19 cellular contexts compared by ENCODE assay signal in genomic region chr4:111066887-111067286, GRCh38.
DNase-seq lines count a peak whose midpoint lies in the region; ATAC-seq and TF ChIP-seq lines count a peak whose summit lies in the region.
"Had no signal": no experiment of that assay in that cellular context is flagged by ENCODE, and none has a peak within 500 bp of the region (broad histone marks: within the 10 kb centered on the region; RNA-seq: fewer than 3 reads in every experiment).

No MANE protein-coding gene starts in this region.

- H3K9me3 Mint-ChIP-seq in endodermal cell (no peaks in the 10 kb centered on the region), mesothelial cell of epicardium (no peaks in the 10 kb centered on the region), endothelial cell (ENCODE audit: unreplicated experiment) (no peaks in the 10 kb centered on the region)
- H3K9me3 Mint-ChIP-seq in natural killer cell treated with Interleukin-12 subunit alpha and Interleukin-12 subunit beta and Interleukin-15 and Interleukin-18, amount 100 ng/mL, for 72 hours, result no peaks in the 10 kb centered on the region
- H3K9me3 Mint-ChIP-seq: activated CD4-positive, alpha-beta T cell treated with anti-CD3 and anti-CD28 coated beads, Interleukin-2, amount 10 ng/mL, durations not matched to agents 24 days and 14 days; activated naive CD8-positive, alpha-beta T cell treated with anti-CD3 and anti-CD28 coated beads for 36 hours had no signal

- no peaks in the 10 kb centered on the region for H3K9me3 ChIP-seq in endodermal cell (ENCODE audit: control insufficient read depth, low read length)
- no peaks in the 10 kb centered on the region for H3K9me3 ChIP-seq in spleen
- no peaks in the 10 kb centered on the region for H3K9me3 ChIP-seq in MM.1S (replicated peaks; ENCODE audit: insufficient read depth, low read length)
- H3K9me3 ChIP-seq: psoas muscle had no signal

- H3K36me3 Mint-ChIP-seq in endodermal cell (ENCODE audit: low read depth), result no peaks in the 10 kb centered on the region
- no peaks in the 10 kb centered on the region for H3K36me3 Mint-ChIP-seq in mesothelial cell of epicardium
- no peaks in the 10 kb centered on the region for H3K36me3 Mint-ChIP-seq in endothelial cell (ENCODE audit: low read depth, unreplicated experiment)
- H3K36me3 Mint-ChIP-seq in natural killer cell treated with Interleukin-12 subunit alpha and Interleukin-12 subunit beta and Interleukin-15 and Interleukin-18, amount 100 ng/mL, for 72 hours, result no peaks in the 10 kb centered on the region
- H3K36me3 Mint-ChIP-seq: activated naive CD8-positive, alpha-beta T cell treated with anti-CD3 and anti-CD28 coated beads for 36 hours had no signal

- no peaks in the 10 kb centered on the region for H3K27me3 Mint-ChIP-seq in endodermal cell (ENCODE audit: insufficient read depth)
- H3K27me3 Mint-ChIP-seq in mesothelial cell of epicardium (ENCODE audit: low read depth), result no peaks in the 10 kb centered on the region
- H3K27me3 Mint-ChIP-seq in endothelial cell (ENCODE audit: unreplicated experiment), result peaks cover 1% of the 10 kb centered on the region
- H3K27me3 Mint-ChIP-seq in natural killer cell treated with Interleukin-12 subunit alpha and Interleukin-12 subunit beta and Interleukin-15 and Interleukin-18, amount 100 ng/mL, for 72 hours, result no peaks in the 10 kb centered on the region
- H3K27me3 Mint-ChIP-seq: activated CD4-positive, alpha-beta T cell treated with anti-CD3 and anti-CD28 coated beads, Interleukin-2, amount 10 ng/mL, durations not matched to agents 24 days and 14 days; activated naive CD8-positive, alpha-beta T cell treated with anti-CD3 and anti-CD28 coated beads for 36 hours; central memory CD8-positive, alpha-beta T cell had no signal

- H3K9ac ChIP-seq in endodermal cell (ENCODE audit: extremely low read depth, low read length, poor library complexity, severe bottlenecking), result no peak overlapping the region
- H3K9ac ChIP-seq in MM.1S (ENCODE audit: low read length), result no peak overlapping the region

- H3K4me1 Mint-ChIP-seq in endodermal cell (peaks cover 10% of the 10 kb centered on the region), mesothelial cell of epicardium (peaks cover 16% of the 10 kb centered on the region), endothelial cell (ENCODE audit: unreplicated experiment) (no peaks in the 10 kb centered on the region)
- H3K4me1 Mint-ChIP-seq in natural killer cell treated with Interleukin-12 subunit alpha and Interleukin-12 subunit beta and Interleukin-15 and Interleukin-18, amount 100 ng/mL, for 72 hours (ENCODE audit: low read depth in 2 of 2), result no peaks in the 10 kb centered on the region
- H3K4me1 Mint-ChIP-seq: activated CD4-positive, alpha-beta T cell treated with anti-CD3 and anti-CD28 coated beads, Interleukin-2, amount 10 ng/mL, durations not matched to agents 24 days and 14 days; activated naive CD8-positive, alpha-beta T cell treated with anti-CD3 and anti-CD28 coated beads for 36 hours; central memory CD8-positive, alpha-beta T cell had no signal

- no peak overlapping the region for H2AFZ ChIP-seq in MM.1S (ENCODE audit: low read length)

- peaks cover 3% of the 10 kb centered on the region for H3K4me1 ChIP-seq in endodermal cell (ENCODE audit: control insufficient read depth, insufficient read depth, low read length)
- H3K4me1 ChIP-seq in spleen, result no peaks in the 10 kb centered on the region
- peaks cover 18% of the 10 kb centered on the region for H3K4me1 ChIP-seq in MM.1S (ENCODE audit: low read length)
- H3K4me1 ChIP-seq: psoas muscle had no signal

- no peak for ATAC-seq in natural killer cell treated with Interleukin-12 subunit alpha and Interleukin-12 subunit beta and Interleukin-15 and Interleukin-18, amount 100 ng/mL, for 72 hours
- ATAC-seq: psoas muscle had no signal

- no peaks in the 10 kb centered on the region for H3K27me3 ChIP-seq in endodermal cell (ENCODE audit: control insufficient read depth, insufficient read depth, low read length, poor library complexity, severe bottlenecking)
- H3K27me3 ChIP-seq in spleen (replicated peaks in 1 of 7), result no peaks in the 10 kb centered on the region
- H3K27me3 ChIP-seq in MM.1S (replicated peaks; ENCODE audit: insufficient read depth, low read length), result no peaks in the 10 kb centered on the region

- no peaks in the 10 kb centered on the region for H4K20me1 ChIP-seq in MM.1S (ENCODE audit: insufficient read depth, low read length)

- no peaks in the 10 kb centered on the region for H3K9me2 ChIP-seq in MM.1S (replicated peaks; ENCODE audit: insufficient read depth, low read length)

- intact Hi-C loops in spleen (cut with DNase I; ENCODE audit: low total_unique reads), result no loop called here

- H3K36me3 ChIP-seq in endodermal cell (ENCODE audit: control insufficient read depth, insufficient read depth, low read length), result no peaks in the 10 kb centered on the region
- H3K36me3 ChIP-seq in spleen, result no peaks in the 10 kb centered on the region
- no peaks in the 10 kb centered on the region for H3K36me3 ChIP-seq in MM.1S (replicated peaks; ENCODE audit: insufficient read depth, low read length)

- TF ChIP-seq CTCF in AG09309 (IDR thresholded peaks at IDR 0.05; ENCODE audit: control insufficient read depth, insufficient read depth, low read depth, low read length, missing control alignments) (no peak), LNCaP clone FGC (IDR thresholded peaks at IDR 0.05; ENCODE audit: control insufficient read depth, extremely low read depth, insufficient read depth) (no peak), endodermal cell (conservative IDR thresholded peaks at IDR 0.05) (no peak), mesothelial cell of epicardium (IDR thresholded peaks at IDR 0.05; ENCODE audit: unreplicated experiment) (no peak), endothelial cell (IDR thresholded peaks at IDR 0.05; ENCODE audit: unreplicated experiment) (no peak), spleen (IDR thresholded peaks at IDR 0.05 in 8 of 11, conservative IDR thresholded peaks at IDR 0.05 in 3 of 11) (no peak), MM.1S (IDR thresholded peaks at IDR 0.05; ENCODE audit: low read length) (no peak)

- H3F3A ChIP-seq in MM.1S (ENCODE audit: insufficient read depth, low read length), result peaks cover 11% of the 10 kb centered on the region

- 83 to 89% methylated on average over 1 of the region's 1 CpG for WGBS in endodermal cell (ENCODE audit: insufficient coverage in 1 of 2, insufficient read length in 1 of 2), 2 experiments
- WGBS in spleen, 5 donors, result 68 to 94% (median 80%) methylated on average over 1 of the region's 1 CpG

- no peak overlapping the region for H3K4me3 ChIP-seq in AG09309 (ENCODE audit: control insufficient read depth, low read depth, low read length)
- no peak overlapping the region for H3K4me3 ChIP-seq in LNCaP clone FGC (ENCODE audit: low read depth, low read length)
- H3K4me3 ChIP-seq in endodermal cell (ENCODE audit: low read length), result no peak overlapping the region
- no peak overlapping the region for H3K4me3 ChIP-seq in spleen
- no peak overlapping the region for H3K4me3 ChIP-seq in MM.1S (ENCODE audit: low read length)
- H3K4me3 ChIP-seq: psoas muscle had no signal

- H3K79me2 ChIP-seq in MM.1S (ENCODE audit: low read length), result no peaks in the 10 kb centered on the region

- no peak for TF ChIP-seq POLR2A in spleen (IDR thresholded peaks at IDR 0.05)

- H3K27ac ChIP-seq in endodermal cell (ENCODE audit: low read depth, low read length), result no peak overlapping the region
- no peak overlapping the region for H3K27ac ChIP-seq in spleen
- no peak overlapping the region for H3K27ac ChIP-seq in MM.1S (ENCODE audit: low read length)
- H3K27ac ChIP-seq: psoas muscle had no signal

- no peak overlapping the region for H3K27ac Mint-ChIP-seq in endodermal cell
- peak overlapping the region; percentile 40 for H3K27ac Mint-ChIP-seq in mesothelial cell of epicardium
- H3K27ac Mint-ChIP-seq in endothelial cell (ENCODE audit: unreplicated experiment), result no peak overlapping the region
- no peak overlapping the region for H3K27ac Mint-ChIP-seq in natural killer cell treated with Interleukin-12 subunit alpha and Interleukin-12 subunit beta and Interleukin-15 and Interleukin-18, amount 100 ng/mL, for 72 hours
- H3K27ac Mint-ChIP-seq: activated CD4-positive, alpha-beta T cell treated with anti-CD3 and anti-CD28 coated beads, Interleukin-2, amount 10 ng/mL, durations not matched to agents 24 days and 14 days; activated naive CD8-positive, alpha-beta T cell treated with anti-CD3 and anti-CD28 coated beads for 36 hours had no signal

- H3K4me3 Mint-ChIP-seq in endodermal cell (no peak overlapping the region), mesothelial cell of epicardium (no peak overlapping the region), endothelial cell (ENCODE audit: unreplicated experiment) (no peak overlapping the region)
- no peak overlapping the region for H3K4me3 Mint-ChIP-seq in natural killer cell treated with Interleukin-12 subunit alpha and Interleukin-12 subunit beta and Interleukin-15 and Interleukin-18, amount 100 ng/mL, for 72 hours
- H3K4me3 Mint-ChIP-seq: activated CD4-positive, alpha-beta T cell treated with anti-CD3 and anti-CD28 coated beads, Interleukin-2, amount 10 ng/mL, durations not matched to agents 24 days and 14 days; activated naive CD8-positive, alpha-beta T cell treated with anti-CD3 and anti-CD28 coated beads for 36 hours; central memory CD8-positive, alpha-beta T cell had no signal

- no peak overlapping the region for H3K4me2 ChIP-seq in MM.1S (ENCODE audit: low read depth, low read length)

- DNase-seq in AG09309 (ENCODE audit: low read depth), result peak; percentile 5
- peak; percentile 15 for DNase-seq in LNCaP clone FGC (ENCODE audit: low read depth)
- DNase-seq in endodermal cell, result peak; percentile 49
- DNase-seq in mesothelial cell of epicardium (ENCODE audit: low spot score in 2 of 2, unreplicated experiment in 2 of 2), result no peak
- DNase-seq in endothelial cell (ENCODE audit: low spot score), result no peak
- DNase-seq in spleen, result no peak
- DNase-seq in MM.1S, result no peak
- DNase-seq in natural killer cell treated with Interleukin-12 subunit alpha and Interleukin-12 subunit beta and Interleukin-15 and Interleukin-18, amount 100 ng/mL, for 72 hours (ENCODE audit: low spot score), result no peak
- DNase-seq: activated CD4-positive, alpha-beta T cell treated with anti-CD3 and anti-CD28 coated beads, Interleukin-2, amount 10 ng/mL, durations not matched to agents 24 days and 14 days; activated naive CD8-positive, alpha-beta T cell treated with anti-CD3 and anti-CD28 coated beads for 36 hours; activated T-cell treated with anti-CD3 and anti-CD28 coated beads for 4 hours; AML-193; DMS 273 treated with DMSO at 0.1 percent for 48 hours; kidney; NCI-H2029; psoas muscle; stimulated activated CD4-positive, alpha-beta T cell treated with anti-CD3 and anti-CD28 coated beads, Interleukin-1b, Interleukin-23, amount 100 ng/mL, for 48 hours; trophoblast cell had no signal

Comparison
In these comparisons a context has a peak if more than half of its experiments do, and no peak if none do; other contexts are left out.
1. DNase-seq: peak in AG09309 (single experiment), LNCaP clone FGC (single experiment) and endodermal cell (single experiment); none in mesothelial cell of epicardium (0 of 2), endothelial cell (single experiment), spleen (single experiment), MM.1S (single experiment) and natural killer cell treated with Interleukin-12 subunit alpha and Interleukin-12 subunit beta and Interleukin-15 and Interleukin-18, amount 100 ng/mL, for 72 hours (single experiment).